In genomic region chr20:33444797-33445560, GRCh38 we compare ENCODE assay signal across 1 cellular context.
TF ChIP-seq lines count a peak whose summit lies in the region.

No MANE protein-coding gene starts in this region.

TF ChIP-seq in GM23338, 12 proteins besides CTCF, POLR2A, EP300 and RAD21 (continued from another document):
- TF ChIP-seq ZNF462 (CRISPR knock-in tag; IDR thresholded peaks at IDR 0.05) (no peak), ZNF331 (CRISPR knock-in tag; IDR thresholded peaks at IDR 0.05; ENCODE audit: low read depth) (no peak), ETS1 (IDR thresholded peaks at IDR 0.05) (no peak), ZNF114 (CRISPR knock-in tag; IDR thresholded peaks at IDR 0.05) (no peak), JUNB (IDR thresholded peaks at IDR 0.05; ENCODE audit: unreplicated experiment) (no peak), NANOG (IDR thresholded peaks at IDR 0.05; ENCODE audit: borderline replicate concordance) (no peak), POLR2AphosphoS5 (IDR thresholded peaks at IDR 0.05; ENCODE audit: low read depth) (no peak), STAT1 (IDR thresholded peaks at IDR 0.05; ENCODE audit: unreplicated experiment) (no peak)
